Comparison of ENCODE assay signal across 1 cellular context in the genomic region with DNA sequence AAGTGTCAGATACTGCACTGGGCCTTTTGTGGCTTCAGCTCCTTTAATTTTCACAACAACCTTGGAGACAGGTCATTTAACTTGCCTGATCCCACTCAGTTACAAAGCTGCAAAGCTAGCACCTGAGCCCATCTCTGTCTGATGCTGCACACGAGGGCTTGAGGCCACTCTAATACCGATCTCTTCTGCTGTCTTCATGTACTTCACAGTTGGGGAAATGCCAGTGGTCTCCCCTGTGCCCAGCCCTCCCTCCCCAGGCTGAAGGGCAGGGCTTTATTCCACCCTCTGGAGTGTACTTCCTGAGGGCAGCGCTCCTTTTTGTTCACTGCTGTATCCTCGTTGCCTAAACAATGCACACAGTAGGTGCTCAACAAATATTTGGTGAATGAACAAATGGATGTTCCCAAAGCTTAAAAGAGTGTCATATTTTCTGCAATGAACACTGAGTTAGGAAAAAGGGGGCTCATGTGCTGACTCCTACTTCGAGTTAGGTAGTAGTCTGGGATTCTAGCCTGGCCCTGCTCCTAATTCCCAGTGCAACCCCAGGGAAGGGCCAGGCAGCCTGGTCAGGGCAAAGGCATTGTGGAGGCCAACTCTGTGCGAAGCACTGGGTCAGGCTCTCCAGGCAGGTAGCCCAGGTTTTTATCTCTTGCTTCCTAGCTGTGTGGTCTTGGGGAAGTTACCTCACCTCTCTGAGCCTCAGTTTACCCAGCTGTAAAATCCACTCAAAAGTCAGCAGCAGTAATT.
A peak's percentile ranks its signal among the peaks of the same experiment; 100 is the strongest.
TF ChIP-seq lines count a peak whose summit lies in the region.

No MANE protein-coding gene starts in this region.

TF ChIP-seq in HepG2, 621 proteins besides CTCF, POLR2A, EP300 and RAD21:
- TF ChIP-seq ZNF546 (CRISPR knock-in tag; conservative IDR thresholded peaks at IDR 0.05) = 0 out of 2 replicates have a peak, but pooled peaks have one; percentile 6
- TF ChIP-seq, protein P1, sequence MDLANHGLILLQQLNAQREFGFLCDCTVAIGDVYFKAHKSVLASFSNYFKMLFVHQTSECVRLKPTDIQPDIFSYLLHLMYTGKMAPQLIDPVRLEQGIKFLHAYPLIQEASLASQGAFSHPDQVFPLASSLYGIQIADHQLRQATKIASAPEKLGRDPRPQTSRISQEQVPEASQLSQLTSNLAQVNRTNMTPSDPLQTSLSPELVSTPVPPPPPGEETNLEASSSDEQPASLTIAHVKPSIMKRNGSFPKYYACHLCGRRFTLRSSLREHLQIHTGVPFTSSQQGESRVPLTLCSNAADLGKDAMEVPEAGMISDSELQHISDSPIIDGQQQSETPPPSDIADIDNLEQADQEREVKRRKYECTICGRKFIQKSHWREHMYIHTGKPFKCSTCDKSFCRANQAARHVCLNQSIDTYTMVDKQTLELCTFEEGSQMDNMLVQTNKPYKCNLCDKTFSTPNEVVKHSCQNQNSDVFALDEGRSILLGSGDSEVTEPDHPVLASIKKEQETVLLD (CRISPR knock-in tag; IDR thresholded peaks at IDR 0.05; ENCODE audit: low read depth) = peak; percentile 2; the same call in 1 of the 2 replicates
- TF ChIP-seq, protein P2, sequence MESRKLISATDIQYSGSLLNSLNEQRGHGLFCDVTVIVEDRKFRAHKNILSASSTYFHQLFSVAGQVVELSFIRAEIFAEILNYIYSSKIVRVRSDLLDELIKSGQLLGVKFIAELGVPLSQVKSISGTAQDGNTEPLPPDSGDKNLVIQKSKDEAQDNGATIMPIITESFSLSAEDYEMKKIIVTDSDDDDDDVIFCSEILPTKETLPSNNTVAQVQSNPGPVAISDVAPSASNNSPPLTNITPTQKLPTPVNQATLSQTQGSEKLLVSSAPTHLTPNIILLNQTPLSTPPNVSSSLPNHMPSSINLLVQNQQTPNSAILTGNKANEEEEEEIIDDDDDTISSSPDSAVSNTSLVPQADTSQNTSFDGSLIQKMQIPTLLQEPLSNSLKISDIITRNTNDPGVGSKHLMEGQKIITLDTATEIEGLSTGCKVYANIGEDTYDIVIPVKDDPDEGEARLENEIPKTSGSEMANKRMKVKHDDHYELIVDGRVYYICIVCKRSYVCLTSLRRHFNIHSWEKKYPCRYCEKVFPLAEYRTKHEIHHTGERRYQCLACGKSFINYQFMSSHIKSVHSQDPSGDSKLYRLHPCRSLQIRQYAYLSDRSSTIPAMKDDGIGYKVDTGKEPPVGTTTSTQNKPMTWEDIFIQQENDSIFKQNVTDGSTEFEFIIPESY (CRISPR knock-in tag; IDR thresholded peaks at IDR 0.05) = no peak
- no peak for TF ChIP-seq ZNF777 (CRISPR knock-in tag; IDR thresholded peaks at IDR 0.05)
- TF ChIP-seq, protein P3, sequence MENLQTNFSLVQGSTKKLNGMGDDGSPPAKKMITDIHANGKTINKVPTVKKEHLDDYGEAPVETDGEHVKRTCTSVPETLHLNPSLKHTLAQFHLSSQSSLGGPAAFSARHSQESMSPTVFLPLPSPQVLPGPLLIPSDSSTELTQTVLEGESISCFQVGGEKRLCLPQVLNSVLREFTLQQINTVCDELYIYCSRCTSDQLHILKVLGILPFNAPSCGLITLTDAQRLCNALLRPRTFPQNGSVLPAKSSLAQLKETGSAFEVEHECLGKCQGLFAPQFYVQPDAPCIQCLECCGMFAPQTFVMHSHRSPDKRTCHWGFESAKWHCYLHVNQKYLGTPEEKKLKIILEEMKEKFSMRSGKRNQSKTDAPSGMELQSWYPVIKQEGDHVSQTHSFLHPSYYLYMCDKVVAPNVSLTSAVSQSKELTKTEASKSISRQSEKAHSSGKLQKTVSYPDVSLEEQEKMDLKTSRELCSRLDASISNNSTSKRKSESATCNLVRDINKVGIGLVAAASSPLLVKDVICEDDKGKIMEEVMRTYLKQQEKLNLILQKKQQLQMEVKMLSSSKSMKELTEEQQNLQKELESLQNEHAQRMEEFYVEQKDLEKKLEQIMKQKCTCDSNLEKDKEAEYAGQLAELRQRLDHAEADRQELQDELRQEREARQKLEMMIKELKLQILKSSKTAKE (CRISPR knock-in tag; IDR thresholded peaks at IDR 0.05; ENCODE audit: borderline replicate concordance) = no peak
- TF ChIP-seq ZKSCAN1 (IDR thresholded peaks at IDR 0.05; ENCODE audit: low read length) = peak; percentile 61; the same call in 1 of the 2 replicates
- TF ChIP-seq AKAP8 (CRISPR knock-in tag; IDR thresholded peaks at IDR 0.05) = no peak
- TF ChIP-seq ZNF207 (IDR thresholded peaks at IDR 0.05; ENCODE audit: borderline replicate concordance) = no peak
- TF ChIP-seq ZNF768 (CRISPR knock-in tag; IDR thresholded peaks at IDR 0.05) = peak; percentile 92
- TF ChIP-seq ZMYM3 (CRISPR knock-in tag; IDR thresholded peaks at IDR 0.05) = peak; percentile 61
- no peak for TF ChIP-seq NFKBIZ (CRISPR knock-in tag; IDR thresholded peaks at IDR 0.05)
- no peak for TF ChIP-seq ONECUT2 (CRISPR knock-in tag; IDR thresholded peaks at IDR 0.05)
